In genomic region chr18:76522104-76522503, GRCh38 we compare ENCODE assay signal across 15 cellular contexts. TPM values are rescaled to one million over a fixed set of nuclear protein-coding genes. Genes with fewer than 3 reads are reported as not detected.
DNase-seq lines count a peak whose midpoint lies in the region; ATAC-seq and TF ChIP-seq lines count a peak whose summit lies in the region.
"Had no signal": no experiment of that assay in that cellular context is flagged by ENCODE, and none has a peak within 500 bp of the region (broad histone marks: within the 10 kb centered on the region; RNA-seq: fewer than 3 reads in every experiment).

No MANE protein-coding gene starts in this region.

- CTCF ChIA-PET in mammary epithelial cell (lab: Charles Lee; ENCODE audit: low non-redundant PET) = no interaction called here

- TF ChIP-seq CTCF in GM23338 (conservative IDR thresholded peaks at IDR 0.05; ENCODE audit: low read depth in 2 of 2) (no peak), mammary epithelial cell (conservative IDR thresholded peaks at IDR 0.05 in 1 of 2, IDR thresholded peaks at IDR 0.05 in 1 of 2; ENCODE audit: extremely low read depth in 1 of 2, insufficient read depth in 1 of 2, low read depth in 1 of 2, low read length in 2 of 2) (no peak)

- H3K9me2 ChIP-seq in GM23338 (ENCODE audit: insufficient read depth) = 0 out of 2 replicates have a peak, but pooled peaks cover 1% of the 10 kb centered on the region

- no peaks in the 10 kb centered on the region for H3F3A ChIP-seq in GM23338 (replicated peaks; ENCODE audit: low read depth)

- H3K27me3 ChIP-seq in GM23338 (ENCODE audit: insufficient read depth) = peaks cover 4% of the 10 kb centered on the region; the same call in 1 of the 2 replicates
- peaks cover 7% of the 10 kb centered on the region for H3K27me3 ChIP-seq in NT2/D1 (ENCODE audit: insufficient read depth, insufficient read length)
- peaks cover 38% of the 10 kb centered on the region for H3K27me3 ChIP-seq in iPS-15b (ENCODE audit: control insufficient read depth, insufficient read depth, low read length)
- peaks cover 2% of the 10 kb centered on the region for H3K27me3 ChIP-seq in mammary epithelial cell (ENCODE audit: insufficient read depth, low read length)
- H3K27me3 ChIP-seq: right atrium auricular region had no signal

- H3K9me3 ChIP-seq in NT2/D1 (ENCODE audit: insufficient read depth, low read length) (no peaks in the 10 kb centered on the region), iPS-15b (ENCODE audit: control insufficient read depth, insufficient read depth, low read length) (no peaks in the 10 kb centered on the region), mammary epithelial cell (replicated peaks; ENCODE audit: insufficient read depth, low read length) (no peaks in the 10 kb centered on the region)
- H3K9me3 ChIP-seq: right atrium auricular region had no signal

- no peaks in the 10 kb centered on the region for H3K36me3 Mint-ChIP-seq in GM23338 (ENCODE audit: low read depth)
- no peaks in the 10 kb centered on the region for H3K36me3 Mint-ChIP-seq in activated T-helper 2 cell treated with anti-CD3 and anti-CD28 coated beads, Interferon-gamma antibody, Interleukin-2, Interleukin-4, amounts not matched to agents 10 μg/mL and 5 μg/mL and 100 μg/mL, durations not matched to agents 14 hours and 24 hours and 36 hours (ENCODE audit: low read depth)

- peak overlapping the region; percentile 53; the same call in 1 of the 2 replicates for H3K27ac Mint-ChIP-seq in GM23338
- H3K27ac Mint-ChIP-seq in activated T-helper 2 cell treated with anti-CD3 and anti-CD28 coated beads, Interferon-gamma antibody, Interleukin-2, Interleukin-4, amounts not matched to agents 10 μg/mL and 5 μg/mL and 100 μg/mL, durations not matched to agents 14 hours and 24 hours and 36 hours = no peak overlapping the region

- DNase-seq in GM23338 (ENCODE audit: low spot score) (peak; percentile 60), NT2/D1 (ENCODE audit: low read depth, low spot score) (no peak), retina (peak; percentile 69), mammary epithelial cell (no peak)
- DNase-seq in activated T-helper 2 cell treated with anti-CD3 and anti-CD28 coated beads, Interferon-gamma antibody, Interleukin-2, Interleukin-4, amounts not matched to agents 10 μg/mL and 5 μg/mL and 100 μg/mL, durations not matched to agents 14 hours and 24 hours and 36 hours (ENCODE audit: low spot score) = no peak
- no peak for DNase-seq in central memory CD4-positive, alpha-beta T cell
- DNase-seq in activated CD4-positive, CD25-positive, alpha-beta regulatory T cell (lab: John Stamatoyannopoulos, UW) = no peak
- DNase-seq: activated naive CD4-positive, alpha-beta T cell; effector CD8-positive, alpha-beta T cell; Karpas-422; NCI-H1694 treated with DMSO at 0.1 percent for 48 hours; NK-92 treated with Interleukin-12 subunit alpha and Interleukin-12 subunit beta, amount 100 ng/mL, for 24 hours; stimulated activated naive CD8-positive, alpha-beta T cell treated with anti-CD3 and anti-CD28 coated beads, Interleukin-15, Interleukin-2, amounts not matched to agents 100 U/mL and 50 U/mL, for 24 hours had no signal

- peaks cover 52% of the 10 kb centered on the region for H3K4me1 Mint-ChIP-seq in GM23338
- H3K4me1 Mint-ChIP-seq in activated T-helper 2 cell treated with anti-CD3 and anti-CD28 coated beads, Interferon-gamma antibody, Interleukin-2, Interleukin-4, amounts not matched to agents 10 μg/mL and 5 μg/mL and 100 μg/mL, durations not matched to agents 14 hours and 24 hours and 36 hours (ENCODE audit: low read depth) = peaks cover 4% of the 10 kb centered on the region

- H2AFZ ChIP-seq in GM23338 (peak overlapping the region; percentile 92), mammary epithelial cell (ENCODE audit: low read depth, low read length) (no peak overlapping the region)

- H4K20me1 ChIP-seq in GM23338 (replicated peaks; ENCODE audit: insufficient read depth) (no peaks in the 10 kb centered on the region), mammary epithelial cell (ENCODE audit: insufficient read depth, low read length) (no peaks in the 10 kb centered on the region)

- 96% methylated on average over 13 of the region's 19 CpGs for WGBS in mammary epithelial cell (ENCODE audit: low coverage, missing lambda C conversion rate)

- intact Hi-C loops in activated T-helper 2 cell treated with anti-CD3 and anti-CD28 coated beads, Interferon-gamma antibody, Interleukin-2, Interleukin-4, amounts not matched to agents 10 μg/mL and 5 μg/mL and 100 μg/mL, durations not matched to agents 14 hours and 24 hours and 36 hours (cut with micrococcal nuclease) = no loop called here
- intact Hi-C loops in mammary epithelial cell (cut with micrococcal nuclease) = no loop called here

- H3K27ac ChIP-seq in GM23338 (ENCODE audit: low read depth) = peak overlapping the region; percentile 81
- no peak overlapping the region for H3K27ac ChIP-seq in mammary epithelial cell (ENCODE audit: insufficient read depth, low read depth, low read length)
- H3K27ac ChIP-seq: right atrium auricular region had no signal

- BruUV-seq in mammary epithelial cell (replicated peaks; lab: Mats Ljungman, UMichigan) = no TSS peak

- H3K9me3 Mint-ChIP-seq in GM23338 = no peaks in the 10 kb centered on the region
- no peaks in the 10 kb centered on the region for H3K9me3 Mint-ChIP-seq in activated T-helper 2 cell treated with anti-CD3 and anti-CD28 coated beads, Interferon-gamma antibody, Interleukin-2, Interleukin-4, amounts not matched to agents 10 μg/mL and 5 μg/mL and 100 μg/mL, durations not matched to agents 14 hours and 24 hours and 36 hours

- peaks cover 49% of the 10 kb centered on the region for H3K4me1 ChIP-seq in GM23338 (ENCODE audit: insufficient read depth)
- H3K4me1 ChIP-seq in NT2/D1 (ENCODE audit: insufficient read depth, insufficient read length) = no peaks in the 10 kb centered on the region
- H3K4me1 ChIP-seq in iPS-15b (ENCODE audit: control insufficient read depth, insufficient read depth, low read length) = peaks cover 9% of the 10 kb centered on the region
- no peaks in the 10 kb centered on the region for H3K4me1 ChIP-seq in mammary epithelial cell (ENCODE audit: insufficient read depth, low read length)
- H3K4me1 ChIP-seq: right atrium auricular region had no signal

- peak; percentile 68 for ATAC-seq in GM23338
- ATAC-seq: stimulated activated naive CD8-positive, alpha-beta T cell treated with anti-CD3 and anti-CD28 coated beads, Interleukin-15, Interleukin-2, amounts not matched to agents 100 U/mL and 50 U/mL, for 24 hours had no signal

- peak overlapping the region; percentile 60 for H3K4me2 ChIP-seq in GM23338
- no peak overlapping the region for H3K4me2 ChIP-seq in mammary epithelial cell (ENCODE audit: insufficient read depth, low read depth, low read length)

- H3K9ac ChIP-seq in NT2/D1 (ENCODE audit: insufficient read length, low read depth) = peak overlapping the region; percentile 10
- peak overlapping the region; percentile 50 for H3K9ac ChIP-seq in iPS-15b (ENCODE audit: low read depth, low read length)
- H3K9ac ChIP-seq in mammary epithelial cell (ENCODE audit: insufficient read depth, low read length) = no peak overlapping the region

- no peaks in the 10 kb centered on the region for H3K36me3 ChIP-seq in GM23338 (ENCODE audit: insufficient read depth)
- H3K36me3 ChIP-seq in NT2/D1 (ENCODE audit: insufficient read depth, insufficient read length, low read length) = no peaks in the 10 kb centered on the region
- no peaks in the 10 kb centered on the region for H3K36me3 ChIP-seq in iPS-15b (ENCODE audit: control insufficient read depth, insufficient read depth, low read length)
- H3K36me3 ChIP-seq in mammary epithelial cell (ENCODE audit: insufficient read depth, low read length) = no peaks in the 10 kb centered on the region
- H3K36me3 ChIP-seq: right atrium auricular region had no signal

- no peak overlapping the region for H3K4me3 Mint-ChIP-seq in GM23338
- no peak overlapping the region for H3K4me3 Mint-ChIP-seq in activated T-helper 2 cell treated with anti-CD3 and anti-CD28 coated beads, Interferon-gamma antibody, Interleukin-2, Interleukin-4, amounts not matched to agents 10 μg/mL and 5 μg/mL and 100 μg/mL, durations not matched to agents 14 hours and 24 hours and 36 hours (ENCODE audit: low read depth)

- dilution Hi-C loops in mammary epithelial cell (cut with HindIII; ENCODE audit: low sequenced_read_pairs) = no loop called here

- H3K79me2 ChIP-seq in GM23338 (replicated peaks; ENCODE audit: insufficient read depth) (no peaks in the 10 kb centered on the region), mammary epithelial cell (ENCODE audit: insufficient read depth, low read length) (no peaks in the 10 kb centered on the region)

- H3K4me3 ChIP-seq in GM23338 (0 out of 2 replicates have a peak overlapping the region, but pooled peaks have one; percentile 15), NT2/D1 (ENCODE audit: insufficient read length, low read depth) (no peak overlapping the region), iPS-15b (ENCODE audit: low read depth, low read length) (peak overlapping the region; percentile 24), mammary epithelial cell (replicated peaks in 1 of 3; ENCODE audit: insufficient read depth in 1 of 3, low read depth in 2 of 3, low read length in 3 of 3) (no peak overlapping the region)
- H3K4me3 ChIP-seq: right atrium auricular region had no signal

- in situ Hi-C loops in mammary epithelial cell (cut with MboI; ENCODE audit: low sequenced_read_pairs in 2 of 2) = no loop called here

- peaks cover 13% of the 10 kb centered on the region for H3K27me3 Mint-ChIP-seq in GM23338 (ENCODE audit: insufficient read depth, low read depth, poor library complexity)
- peaks cover 52% of the 10 kb centered on the region for H3K27me3 Mint-ChIP-seq in activated T-helper 2 cell treated with anti-CD3 and anti-CD28 coated beads, Interferon-gamma antibody, Interleukin-2, Interleukin-4, amounts not matched to agents 10 μg/mL and 5 μg/mL and 100 μg/mL, durations not matched to agents 14 hours and 24 hours and 36 hours (ENCODE audit: low read depth)

TF ChIP-seq in GM23338, 12 proteins besides CTCF, POLR2A, EP300 and RAD21 (continues in another document):
- TF ChIP-seq ZNF114 (CRISPR knock-in tag; IDR thresholded peaks at IDR 0.05) = no peak

RNA-seq across cellular contexts. Expression of gene ZNF516, which starts 27.1 kb away (rescaled TPM):
- 13.5 and 24.2 TPM in 2 replicates for total RNA-seq in GM23338 (2014; rRNA removed; shearing (Covaris generic))
- polyA plus RNA-seq in GM23338 (2016; fragmentation: Nextera tagmentation; extraction: Ambion mirVana) (11.9 and 12.2 TPM in 2 replicates), mammary epithelial cell (7.5 TPM)
- total RNA-seq in activated T-helper 2 cell treated with anti-CD3 and anti-CD28 coated beads, Interferon-gamma antibody, Interleukin-2, Interleukin-4, amounts not matched to agents 10 μg/mL and 5 μg/mL and 100 μg/mL, durations not matched to agents 14 hours and 24 hours and 36 hours = 1.2 and 1.9 TPM in 2 replicates
- 10 to 100 TPM; 27.2 to 36.0 TPM for total RNA-seq in mammary epithelial cell
- polyA minus RNA-seq in mammary epithelial cell = 10.3 TPM

Comparison
In these comparisons a context has a peak if more than half of its experiments do, and no peak if none do; other contexts are left out.
1. DNase-seq: peak in GM23338 (single experiment) and retina (single experiment); none in NT2/D1 (single experiment), activated T-helper 2 cell treated with anti-CD3 and anti-CD28 coated beads, Interferon-gamma antibody, Interleukin-2, Interleukin-4, amounts not matched to agents 10 μg/mL and 5 μg/mL and 100 μg/mL, durations not matched to agents 14 hours and 24 hours and 36 hours (single experiment), central memory CD4-positive, alpha-beta T cell (single experiment), mammary epithelial cell (single experiment) and activated CD4-positive, CD25-positive, alpha-beta regulatory T cell (0 of 4).
2. H3K4me3 ChIP-seq: peak in GM23338 (single experiment) and iPS-15b (single experiment); none in NT2/D1 (single experiment) and mammary epithelial cell (0 of 3).